In the genomic region with DNA sequence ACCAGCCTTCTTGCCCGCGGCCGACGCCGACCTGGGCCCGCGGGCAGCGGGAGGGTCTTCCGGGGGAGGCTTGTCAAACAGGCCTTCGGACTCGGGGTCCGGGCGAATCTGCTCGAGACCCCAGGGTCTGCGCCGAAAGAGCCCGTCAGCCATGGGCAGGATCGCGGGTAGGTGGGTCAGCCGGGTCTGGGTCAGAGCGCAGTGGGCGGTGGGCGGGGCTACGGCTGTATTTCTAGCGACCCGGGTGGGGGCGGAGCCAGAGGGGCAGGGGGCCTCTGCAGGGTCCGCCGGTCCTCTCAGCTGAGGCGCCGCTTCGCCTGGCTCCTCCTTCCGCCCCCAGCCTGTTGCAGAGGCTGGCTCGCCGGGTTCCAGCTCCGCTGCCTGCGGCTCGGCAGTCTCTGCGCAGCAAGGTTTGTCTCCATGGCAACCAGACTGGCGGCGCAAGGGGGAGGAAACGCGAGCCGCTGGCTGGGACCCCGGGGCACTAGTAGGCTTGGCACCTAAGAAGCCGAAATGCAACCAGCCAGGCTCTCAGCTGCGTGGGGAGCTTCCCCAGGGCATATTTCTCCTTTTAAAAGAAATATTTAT, we compare ENCODE assay signal across 8 cellular contexts. TPM values are rescaled to one million over a fixed set of nuclear protein-coding genes. Genes with fewer than 3 reads are reported as not detected.
DNase-seq lines count a peak whose midpoint lies in the region; ATAC-seq, FAIRE-seq and TF ChIP-seq lines count a peak whose summit lies in the region.

No MANE protein-coding gene starts in this region.

- peak overlapping the region; percentile 96 for H3K4me3 Mint-ChIP-seq in WTC11

- POLR2A ChIA-PET in WTC11 (lab: Charles Lee) = interaction anchor here (0.6 to 2.5 kb wide), 6 partner anchors 10 to 533 kb away, joined by 3 to 24 read pairs (median 4); a partner anchor contains a TSS

- H3K4me1 Mint-ChIP-seq in WTC11 = peaks cover 10% of the 10 kb centered on the region

- H3K27ac Mint-ChIP-seq in WTC11 = no peak overlapping the region

- ATAC-seq in WTC11 (peak; percentile 97), GM18505 (IDR thresholded peaks at IDR 0.05; ENCODE audit: unreplicated experiment) (no peak)

- no peak for TF ChIP-seq POLR2A in GM12892 (IDR thresholded peaks at IDR 0.05; ENCODE audit: low read depth, low read length)
- TF ChIP-seq POLR2A in GM18505 (IDR thresholded peaks at IDR 0.05; ENCODE audit: borderline replicate concordance, extremely low read depth, insufficient read depth, insufficient read length) = no peak

- TF ChIP-seq CTCF in WTC11 (IDR thresholded peaks at IDR 0.05) = no peak

- peaks cover 32% of the 10 kb centered on the region for H3K27me3 ChIP-seq in iPS-18a (ENCODE audit: control insufficient read depth, insufficient read depth, low read length)

- H3K36me3 Mint-ChIP-seq in WTC11 = no peaks in the 10 kb centered on the region

- no peak overlapping the region for H3K9ac ChIP-seq in iPS-18a (ENCODE audit: low read length)

- peak overlapping the region; percentile 79 for H3K4me3 ChIP-seq in iPS-18a (ENCODE audit: low read length)
- peak overlapping the region; percentile 75 for H3K4me3 ChIP-seq in skeletal muscle cell (ENCODE audit: low read depth, low read length)

- H3K4me1 ChIP-seq in iPS-18a (ENCODE audit: control insufficient read depth, low read depth, low read length) = peaks cover 11% of the 10 kb centered on the region

- no peaks in the 10 kb centered on the region for H3K9me3 Mint-ChIP-seq in WTC11

- no peaks in the 10 kb centered on the region for H3K36me3 ChIP-seq in iPS-18a (ENCODE audit: control insufficient read depth, low read depth, low read length)

- CTCF ChIA-PET in WTC11 (lab: Charles Lee) = interaction anchor here (0.7 to 2.4 kb wide), 7 partner anchors 13 to 935 kb away, joined by 3 to 15 read pairs (median 5); a partner anchor contains a TSS

- FAIRE-seq in GM12892 (lab: Jason Lieb, UNC) = peak; percentile 46

- H3K9me3 ChIP-seq in iPS-18a (ENCODE audit: control insufficient read depth, low read depth, low read length) = no peaks in the 10 kb centered on the region

- DNase-seq in GM12892 (ENCODE audit: insufficient read length) (peak; percentile 81), NCI-H2029 (lab: John Stamatoyannopoulos, UW) (peak; percentile 68), WTC11 (ENCODE audit: low spot score) (peak; percentile 98), T47D (ENCODE audit: low read depth in 1 of 2, low spot score in 1 of 2) (peak; percentile 44 to 69), skeletal muscle cell (ENCODE audit: low read depth) (peak; percentile 80), DMS153 (lab: John Stamatoyannopoulos, UW) (no peak)

- H3K27ac ChIP-seq in iPS-18a (ENCODE audit: low read length) = no peak overlapping the region

- peaks cover 65% of the 10 kb centered on the region for H3K27me3 Mint-ChIP-seq in WTC11 (ENCODE audit: low read depth)

- in situ Hi-C loops in T47D (cut with HindIII; ENCODE audit: low pct_unique_long_range_greater_than_20kb, low sequenced_read_pairs) = no loop called here

TF ChIP-seq in WTC11, 78 proteins besides CTCF, POLR2A, EP300 and RAD21 (continues in another document):
- TF ChIP-seq, protein P1, sequence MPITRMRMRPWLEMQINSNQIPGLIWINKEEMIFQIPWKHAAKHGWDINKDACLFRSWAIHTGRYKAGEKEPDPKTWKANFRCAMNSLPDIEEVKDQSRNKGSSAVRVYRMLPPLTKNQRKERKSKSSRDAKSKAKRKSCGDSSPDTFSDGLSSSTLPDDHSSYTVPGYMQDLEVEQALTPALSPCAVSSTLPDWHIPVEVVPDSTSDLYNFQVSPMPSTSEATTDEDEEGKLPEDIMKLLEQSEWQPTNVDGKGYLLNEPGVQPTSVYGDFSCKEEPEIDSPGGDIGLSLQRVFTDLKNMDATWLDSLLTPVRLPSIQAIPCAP (CRISPR knock-in tag; IDR thresholded peaks at IDR 0.05) = no peak
- no peak for TF ChIP-seq MXD4 (CRISPR knock-in tag; IDR thresholded peaks at IDR 0.05; ENCODE audit: borderline replicate concordance)
- no peak for TF ChIP-seq MYBL2 (CRISPR knock-in tag; IDR thresholded peaks at IDR 0.05)
- TF ChIP-seq, protein P2, sequence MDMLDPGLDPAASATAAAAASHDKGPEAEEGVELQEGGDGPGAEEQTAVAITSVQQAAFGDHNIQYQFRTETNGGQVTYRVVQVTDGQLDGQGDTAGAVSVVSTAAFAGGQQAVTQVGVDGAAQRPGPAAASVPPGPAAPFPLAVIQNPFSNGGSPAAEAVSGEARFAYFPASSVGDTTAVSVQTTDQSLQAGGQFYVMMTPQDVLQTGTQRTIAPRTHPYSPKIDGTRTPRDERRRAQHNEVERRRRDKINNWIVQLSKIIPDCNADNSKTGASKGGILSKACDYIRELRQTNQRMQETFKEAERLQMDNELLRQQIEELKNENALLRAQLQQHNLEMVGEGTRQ (CRISPR knock-in tag; IDR thresholded peaks at IDR 0.05) = no peak
- TF ChIP-seq FOXJ3 (CRISPR knock-in tag; IDR thresholded peaks at IDR 0.05; ENCODE audit: borderline replicate concordance) = no peak
- TF ChIP-seq, protein P3, sequence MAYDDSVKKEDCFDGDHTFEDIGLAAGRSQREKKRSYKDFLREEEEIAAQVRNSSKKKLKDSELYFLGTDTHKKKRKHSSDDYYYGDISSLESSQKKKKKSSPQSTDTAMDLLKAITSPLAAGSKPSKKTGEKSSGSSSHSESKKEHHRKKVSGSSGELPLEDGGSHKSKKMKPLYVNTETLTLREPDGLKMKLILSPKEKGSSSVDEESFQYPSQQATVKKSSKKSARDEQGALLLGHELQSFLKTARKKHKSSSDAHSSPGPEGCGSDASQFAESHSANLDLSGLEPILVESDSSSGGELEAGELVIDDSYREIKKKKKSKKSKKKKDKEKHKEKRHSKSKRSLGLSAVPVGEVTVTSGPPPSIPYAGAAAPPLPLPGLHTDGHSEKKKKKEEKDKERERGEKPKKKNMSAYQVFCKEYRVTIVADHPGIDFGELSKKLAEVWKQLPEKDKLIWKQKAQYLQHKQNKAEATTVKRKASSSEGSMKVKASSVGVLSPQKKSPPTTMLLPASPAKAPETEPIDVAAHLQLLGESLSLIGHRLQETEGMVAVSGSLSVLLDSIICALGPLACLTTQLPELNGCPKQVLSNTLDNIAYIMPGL (CRISPR knock-in tag; IDR thresholded peaks at IDR 0.05) = 0 out of 2 replicates have a peak, but pooled peaks have one; percentile 46
- TF ChIP-seq CREM (CRISPR knock-in tag; IDR thresholded peaks at IDR 0.05) = no peak
- no peak for TF ChIP-seq ETV6 (CRISPR knock-in tag; IDR thresholded peaks at IDR 0.05)
- no peak; the same call in 1 of the 2 replicates for TF ChIP-seq NR3C1 (CRISPR knock-in tag; conservative IDR thresholded peaks at IDR 0.05; ENCODE audit: low read depth)
- TF ChIP-seq, protein P4, sequence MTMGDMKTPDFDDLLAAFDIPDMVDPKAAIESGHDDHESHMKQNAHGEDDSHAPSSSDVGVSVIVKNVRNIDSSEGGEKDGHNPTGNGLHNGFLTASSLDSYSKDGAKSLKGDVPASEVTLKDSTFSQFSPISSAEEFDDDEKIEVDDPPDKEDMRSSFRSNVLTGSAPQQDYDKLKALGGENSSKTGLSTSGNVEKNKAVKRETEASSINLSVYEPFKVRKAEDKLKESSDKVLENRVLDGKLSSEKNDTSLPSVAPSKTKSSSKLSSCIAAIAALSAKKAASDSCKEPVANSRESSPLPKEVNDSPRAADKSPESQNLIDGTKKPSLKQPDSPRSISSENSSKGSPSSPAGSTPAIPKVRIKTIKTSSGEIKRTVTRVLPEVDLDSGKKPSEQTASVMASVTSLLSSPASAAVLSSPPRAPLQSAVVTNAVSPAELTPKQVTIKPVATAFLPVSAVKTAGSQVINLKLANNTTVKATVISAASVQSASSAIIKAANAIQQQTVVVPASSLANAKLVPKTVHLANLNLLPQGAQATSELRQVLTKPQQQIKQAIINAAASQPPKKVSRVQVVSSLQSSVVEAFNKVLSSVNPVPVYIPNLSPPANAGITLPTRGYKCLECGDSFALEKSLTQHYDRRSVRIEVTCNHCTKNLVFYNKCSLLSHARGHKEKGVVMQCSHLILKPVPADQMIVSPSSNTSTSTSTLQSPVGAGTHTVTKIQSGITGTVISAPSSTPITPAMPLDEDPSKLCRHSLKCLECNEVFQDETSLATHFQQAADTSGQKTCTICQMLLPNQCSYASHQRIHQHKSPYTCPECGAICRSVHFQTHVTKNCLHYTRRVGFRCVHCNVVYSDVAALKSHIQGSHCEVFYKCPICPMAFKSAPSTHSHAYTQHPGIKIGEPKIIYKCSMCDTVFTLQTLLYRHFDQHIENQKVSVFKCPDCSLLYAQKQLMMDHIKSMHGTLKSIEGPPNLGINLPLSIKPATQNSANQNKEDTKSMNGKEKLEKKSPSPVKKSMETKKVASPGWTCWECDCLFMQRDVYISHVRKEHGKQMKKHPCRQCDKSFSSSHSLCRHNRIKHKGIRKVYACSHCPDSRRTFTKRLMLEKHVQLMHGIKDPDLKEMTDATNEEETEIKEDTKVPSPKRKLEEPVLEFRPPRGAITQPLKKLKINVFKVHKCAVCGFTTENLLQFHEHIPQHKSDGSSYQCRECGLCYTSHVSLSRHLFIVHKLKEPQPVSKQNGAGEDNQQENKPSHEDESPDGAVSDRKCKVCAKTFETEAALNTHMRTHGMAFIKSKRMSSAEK (CRISPR knock-in tag; IDR thresholded peaks at IDR 0.05; ENCODE audit: borderline replicate concordance) = no peak
- TF ChIP-seq SP1 (CRISPR knock-in tag; conservative IDR thresholded peaks at IDR 0.05) = peak; percentile 84

RNA-seq across cellular contexts. Expression of a gene that starts 14.5 kb away (rescaled TPM):
- 19.8 TPM for polyA plus RNA-seq in GM12892 (2012; ENCODE audit: missing spikeins)
- 22.6 to 25.5 TPM (median 24.8 TPM) in 3 replicates for total RNA-seq in WTC11 (2021)

RNA-seq across cellular contexts. Expression of a gene that starts 14.9 kb away (rescaled TPM):
- polyA plus RNA-seq in GM12892 (2012; ENCODE audit: missing spikeins) = 42.1 TPM
- total RNA-seq in WTC11 (2021) = 39.1 to 47.1 TPM (median 39.4 TPM) in 3 replicates

RNA-seq across cellular contexts. Expression of a gene that starts 32.1 kb away (rescaled TPM):
- polyA plus RNA-seq in GM12892 (2012; ENCODE audit: missing spikeins) = 13.2 TPM
- 46.1 to 56.3 TPM (median 47.9 TPM) in 3 replicates for total RNA-seq in WTC11 (2021)
